Comparison of ENCODE assay signal across 9 cellular contexts in genomic region chr10:62456611-62457101, GRCh38.
DNase-seq lines count a peak whose midpoint lies in the region; ATAC-seq and TF ChIP-seq lines count a peak whose summit lies in the region.
"Had no signal": no experiment of that assay in that cellular context is flagged by ENCODE, and none has a peak within 500 bp of the region (broad histone marks: within the 10 kb centered on the region; RNA-seq: fewer than 3 reads in every experiment).

No MANE protein-coding gene starts in this region.

- H3K4me3 ChIP-seq in GM06990 (replicated peaks; ENCODE audit: low read depth, low read length) = no peak overlapping the region
- no peak overlapping the region for H3K4me3 ChIP-seq in ascending aorta

- no peak for TF ChIP-seq CTCF in GM06990 (IDR thresholded peaks at IDR 0.05; ENCODE audit: insufficient read depth, low read length, poor library complexity, severe bottlenecking)
- no peak for TF ChIP-seq CTCF in GM20000 (IDR thresholded peaks at IDR 0.05; ENCODE audit: extremely low read depth, missing control alignments)
- no peak for TF ChIP-seq CTCF in ascending aorta (IDR thresholded peaks at IDR 0.05)
- TF ChIP-seq CTCF in mesothelial cell of epicardium (IDR thresholded peaks at IDR 0.05; ENCODE audit: unreplicated experiment) = no peak
- no peak for TF ChIP-seq CTCF in WTC11 (IDR thresholded peaks at IDR 0.05)

- CTCF ChIA-PET in WTC11 (lab: Charles Lee) = interaction anchor here (0.8 kb wide), 1 partner anchor 19 kb away, joined by 3 read pairs; no protein-coding TSS in a partner anchor

- intact Hi-C loops in ascending aorta (cut with DNase I) = no loop called here

- no peaks in the 10 kb centered on the region for H3K27me3 Mint-ChIP-seq in mesothelial cell of epicardium (ENCODE audit: low read depth)
- no peaks in the 10 kb centered on the region for H3K27me3 Mint-ChIP-seq in WTC11 (ENCODE audit: low read depth)

- H3K27me3 ChIP-seq in GM06990 (replicated peaks; ENCODE audit: control insufficient read depth, insufficient read depth, low read length) (no peaks in the 10 kb centered on the region), ascending aorta (no peaks in the 10 kb centered on the region)

- POLR2A ChIA-PET in WTC11 (lab: Charles Lee) = no interaction called here

- peak; percentile 98 for ATAC-seq in HG03196 (IDR thresholded peaks at IDR 0.05; ENCODE audit: unreplicated experiment)
- ATAC-seq in esophagus mucosa = peak; percentile 70
- ATAC-seq in WTC11 = no peak
- ATAC-seq: left colon had no signal

- DNase-seq in GM06990 (ENCODE audit: extremely low read depth, insufficient read length) (peak; percentile 74), GM20000 (ENCODE audit: low spot score) (peak; percentile 74), cerebellar cortex (ENCODE audit: low spot score) (no peak), ascending aorta (ENCODE audit: low spot score in 2 of 2) (no peak), mesothelial cell of epicardium (ENCODE audit: low spot score in 2 of 2, unreplicated experiment in 2 of 2) (no peak), WTC11 (ENCODE audit: low spot score) (no peak)

- H3K4me3 Mint-ChIP-seq in mesothelial cell of epicardium (no peak overlapping the region), WTC11 (no peak overlapping the region)

- H3K36me3 ChIP-seq in GM06990 (ENCODE audit: control insufficient read depth, insufficient read depth, low read length) (no peaks in the 10 kb centered on the region), ascending aorta (no peaks in the 10 kb centered on the region)

- peaks cover 5% of the 10 kb centered on the region for H3K4me1 Mint-ChIP-seq in mesothelial cell of epicardium
- H3K4me1 Mint-ChIP-seq in WTC11 = 0 out of 2 replicates have a peak, but pooled peaks cover 5% of the 10 kb centered on the region

- H3K27ac ChIP-seq in ascending aorta = no peak overlapping the region

- H3K9me3 Mint-ChIP-seq in mesothelial cell of epicardium (peaks cover 4% of the 10 kb centered on the region), WTC11 (peaks cover 6% of the 10 kb centered on the region)

- H3K27ac Mint-ChIP-seq in mesothelial cell of epicardium (no peak overlapping the region), WTC11 (no peak overlapping the region)

- no peaks in the 10 kb centered on the region for H3K4me1 ChIP-seq in ascending aorta

- H3K9me3 ChIP-seq in ascending aorta = no peaks in the 10 kb centered on the region

- H3K36me3 Mint-ChIP-seq in mesothelial cell of epicardium = no peaks in the 10 kb centered on the region
- H3K36me3 Mint-ChIP-seq in WTC11 = no peaks in the 10 kb centered on the region

TF ChIP-seq in WTC11, 78 proteins besides CTCF, POLR2A, EP300 and RAD21:
- no peak for TF ChIP-seq ZNF317 (CRISPR knock-in tag; IDR thresholded peaks at IDR 0.05; ENCODE audit: borderline replicate concordance, low read depth)
- TF ChIP-seq, protein P1, sequence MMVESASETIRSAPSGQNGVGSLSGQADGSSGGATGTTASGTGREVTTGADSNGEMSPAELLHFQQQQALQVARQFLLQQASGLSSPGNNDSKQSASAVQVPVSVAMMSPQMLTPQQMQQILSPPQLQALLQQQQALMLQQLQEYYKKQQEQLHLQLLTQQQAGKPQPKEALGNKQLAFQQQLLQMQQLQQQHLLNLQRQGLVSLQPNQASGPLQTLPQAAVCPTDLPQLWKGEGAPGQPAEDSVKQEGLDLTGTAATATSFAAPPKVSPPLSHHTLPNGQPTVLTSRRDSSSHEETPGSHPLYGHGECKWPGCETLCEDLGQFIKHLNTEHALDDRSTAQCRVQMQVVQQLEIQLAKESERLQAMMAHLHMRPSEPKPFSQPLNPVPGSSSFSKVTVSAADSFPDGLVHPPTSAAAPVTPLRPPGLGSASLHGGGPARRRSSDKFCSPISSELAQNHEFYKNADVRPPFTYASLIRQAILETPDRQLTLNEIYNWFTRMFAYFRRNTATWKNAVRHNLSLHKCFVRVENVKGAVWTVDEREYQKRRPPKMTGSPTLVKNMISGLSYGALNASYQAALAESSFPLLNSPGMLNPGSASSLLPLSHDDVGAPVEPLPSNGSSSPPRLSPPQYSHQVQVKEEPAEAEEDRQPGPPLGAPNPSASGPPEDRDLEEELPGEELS (CRISPR knock-in tag; IDR thresholded peaks at IDR 0.05) = no peak
- TF ChIP-seq ETV6 (CRISPR knock-in tag; IDR thresholded peaks at IDR 0.05) = no peak
- TF ChIP-seq MXD4 (CRISPR knock-in tag; IDR thresholded peaks at IDR 0.05; ENCODE audit: borderline replicate concordance) = no peak
- no peak for TF ChIP-seq ZBTB21 (CRISPR knock-in tag; IDR thresholded peaks at IDR 0.05; ENCODE audit: borderline replicate concordance)
- no peak for TF ChIP-seq ERG (CRISPR knock-in tag; IDR thresholded peaks at IDR 0.05)
- no peak for TF ChIP-seq PRDM15 (CRISPR knock-in tag; IDR thresholded peaks at IDR 0.05)
- no peak for TF ChIP-seq ZNF263 (CRISPR knock-in tag; IDR thresholded peaks at IDR 0.05; ENCODE audit: low read depth)
- no peak for TF ChIP-seq GABPB1 (CRISPR knock-in tag; IDR thresholded peaks at IDR 0.05)
- TF ChIP-seq SMAD3 (CRISPR knock-in tag; IDR thresholded peaks at IDR 0.05; ENCODE audit: borderline replicate concordance) = no peak
- TF ChIP-seq ATF2 (CRISPR knock-in tag; IDR thresholded peaks at IDR 0.05; ENCODE audit: borderline replicate concordance, low read depth) = no peak
- TF ChIP-seq NR1H2 (CRISPR knock-in tag; IDR thresholded peaks at IDR 0.05) = no peak
- TF ChIP-seq EMX1 (CRISPR knock-in tag; IDR thresholded peaks at IDR 0.05) = no peak
- TF ChIP-seq ZBTB43 (CRISPR knock-in tag; IDR thresholded peaks at IDR 0.05) = no peak
- TF ChIP-seq ATF1 (CRISPR knock-in tag; IDR thresholded peaks at IDR 0.05) = no peak
- TF ChIP-seq ZNF138 (CRISPR knock-in tag; conservative IDR thresholded peaks at IDR 0.05) = no peak

Comparison
In these comparisons a context has a peak if more than half of its experiments do, and no peak if none do; other contexts are left out.
1. DNase-seq: peak in GM06990 (single experiment) and GM20000 (single experiment); none in cerebellar cortex (single experiment), ascending aorta (0 of 2), mesothelial cell of epicardium (0 of 2) and WTC11 (single experiment).